ENCODE assay signal across 21 cellular contexts in the genomic region with DNA sequence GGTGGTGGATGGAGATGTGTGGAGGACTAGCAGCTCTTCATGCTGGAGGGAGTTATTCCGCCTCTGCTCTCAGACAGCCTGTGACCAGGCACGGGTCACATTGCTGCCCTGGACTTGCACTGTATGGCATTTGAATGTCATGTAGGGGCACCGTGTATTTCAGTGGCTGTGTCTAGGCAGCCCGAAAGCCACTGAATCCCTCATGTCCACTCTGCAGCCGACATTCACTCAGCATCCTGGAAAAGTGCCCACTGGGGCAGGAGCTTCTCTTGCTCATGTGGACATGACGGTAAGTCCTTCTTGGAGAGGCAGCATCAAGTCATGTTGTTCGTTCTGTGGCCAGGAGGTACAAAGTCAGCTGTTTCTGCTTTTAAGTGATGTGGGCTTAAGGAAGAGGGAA.
A peak's percentile ranks its signal among the peaks of the same experiment; 100 is the strongest.
DNase-seq lines count a peak whose midpoint lies in the region; ATAC-seq and TF ChIP-seq lines count a peak whose summit lies in the region.
"Had no signal": no experiment of that assay in that cellular context is flagged by ENCODE, and none has a peak within 500 bp of the region (broad histone marks: within the 10 kb centered on the region; RNA-seq: fewer than 3 reads in every experiment).

No MANE protein-coding gene starts in this region.

- H3K27me3 Mint-ChIP-seq in CD14-positive monocyte (ENCODE audit: low read depth in 3 of 3), result peaks cover 5 to 9% (median 6%) of the 10 kb centered on the region in 3 donors
- peaks cover 2% of the 10 kb centered on the region for H3K27me3 Mint-ChIP-seq in activated CD4-positive, alpha-beta T cell treated with anti-CD3 and anti-CD28 coated beads, Interleukin-2, amount 10 ng/mL, durations not matched to agents 24 days and 14 days
- H3K27me3 Mint-ChIP-seq: activated CD4-positive, alpha-beta T cell treated with anti-CD3 and anti-CD28 coated beads for 36 hours had no signal

- H3K4me1 ChIP-seq in sigmoid colon, result peaks cover 0 to 57% (median 46%) of the 10 kb centered on the region in 4 donors
- H3K4me1 ChIP-seq: breast epithelium had no signal

- 84 to 88% methylated on average over 7 of the region's 7 CpGs for WGBS in sigmoid colon, 2 donors

- ATAC-seq in left lobe of liver, result no peak
- no peak for ATAC-seq in stimulated activated effector memory CD8-positive, alpha-beta T cell treated with anti-CD3 and anti-CD28 coated beads, Interleukin-12 subunit alpha, Interleukin-12 subunit beta, amount 100 ng/mL, for 72 hours
- ATAC-seq: activated CD4-positive, alpha-beta T cell treated with anti-CD3 and anti-CD28 coated beads for 36 hours; activated naive CD4-positive, alpha-beta T cell treated with anti-CD3 and anti-CD28 coated beads, Interleukin-2, amount 50 U/mL, for 72 hours; lower lobe of right lung had no signal

- intact Hi-C loops in CD14-positive monocyte (cut with micrococcal nuclease) (loop anchor here (5.0 to 10.0 kb wide), 2 partner anchors 45 to 52 kb away; no protein-coding TSS in a partner anchor), sigmoid colon (cut with DNase I) (no loop called here)
- intact Hi-C loops in activated CD4-positive, alpha-beta T cell treated with anti-CD3 and anti-CD28 coated beads, Interleukin-2, amount 10 ng/mL, durations not matched to agents 24 days and 14 days (cut with micrococcal nuclease), result no loop called here

- H3K36me3 ChIP-seq in sigmoid colon, result no peaks in the 10 kb centered on the region
- H3K36me3 ChIP-seq: breast epithelium, lower lobe of right lung had no signal

- H3K4me3 Mint-ChIP-seq in CD14-positive monocyte, result no peak overlapping the region
- H3K4me3 Mint-ChIP-seq in stimulated activated effector memory CD8-positive, alpha-beta T cell treated with anti-CD3 and anti-CD28 coated beads, Interleukin-12 subunit alpha, Interleukin-12 subunit beta, amount 100 ng/mL, for 72 hours, result no peak overlapping the region
- H3K4me3 Mint-ChIP-seq in activated CD4-positive, alpha-beta T cell treated with anti-CD3 and anti-CD28 coated beads, Interleukin-2, amount 10 ng/mL, durations not matched to agents 24 days and 14 days, result no peak overlapping the region
- H3K4me3 Mint-ChIP-seq: activated CD4-positive, alpha-beta T cell treated with anti-CD3 and anti-CD28 coated beads for 36 hours; neural crest cell had no signal

- no peak for TF ChIP-seq POLR2A in sigmoid colon (IDR thresholded peaks at IDR 0.05)

- no peaks in the 10 kb centered on the region for H3K9me3 ChIP-seq in sigmoid colon
- H3K9me3 ChIP-seq: breast epithelium, lower lobe of right lung had no signal

- DNase-seq in CD14-positive monocyte (ENCODE audit: low spot score) (no peak), RPMI7951 (ENCODE audit: low read depth) (peak; percentile 26), foreskin fibroblast (peak; percentile 48 to 76), sigmoid colon (peak; percentile 85), left lobe of liver (ENCODE audit: low spot score) (no peak), NCI-H524 (lab: John Stamatoyannopoulos, UW) (no peak)
- DNase-seq in stimulated activated effector memory CD8-positive, alpha-beta T cell treated with anti-CD3 and anti-CD28 coated beads, Interleukin-12 subunit alpha, Interleukin-12 subunit beta, amount 100 ng/mL, for 72 hours (ENCODE audit: low spot score in 2 of 2), result no peak
- DNase-seq in activated CD4-positive, alpha-beta T cell treated with anti-CD3 and anti-CD28 coated beads, Interleukin-2, amount 10 ng/mL, durations not matched to agents 24 days and 14 days, result no peak
- DNase-seq: activated CD4-positive, alpha-beta T cell treated with anti-CD3 and anti-CD28 coated beads for 36 hours; activated CD8-positive, alpha-beta memory T cell treated with anti-CD3 and anti-CD28 coated beads, Interleukin-2, amount 50 U/mL, for 48 hours; effector memory CD4-positive, alpha-beta T cell; lower lobe of right lung; NCI-H2029; NCI-H526; PC-3; retina; stimulated activated CD4-positive, alpha-beta T cell treated with anti-CD3 and anti-CD28 coated beads, Interleukin-2, amount 100 ng/mL, for 24 hours; T1000 had no signal

- H3K27ac ChIP-seq in sigmoid colon, result peak overlapping the region in 1 of 4 donors; percentile 27
- H3K27ac ChIP-seq: breast epithelium had no signal

- H3K9me3 Mint-ChIP-seq in CD14-positive monocyte, result no peaks in the 10 kb centered on the region
- H3K9me3 Mint-ChIP-seq in stimulated activated effector memory CD8-positive, alpha-beta T cell treated with anti-CD3 and anti-CD28 coated beads, Interleukin-12 subunit alpha, Interleukin-12 subunit beta, amount 100 ng/mL, for 72 hours, result no peaks in the 10 kb centered on the region
- H3K9me3 Mint-ChIP-seq in activated CD4-positive, alpha-beta T cell treated with anti-CD3 and anti-CD28 coated beads, Interleukin-2, amount 10 ng/mL, durations not matched to agents 24 days and 14 days, result no peaks in the 10 kb centered on the region
- H3K9me3 Mint-ChIP-seq: activated naive CD4-positive, alpha-beta T cell treated with anti-CD3 and anti-CD28 coated beads, Interleukin-2, amount 50 U/mL, for 72 hours; neural crest cell had no signal

- TF ChIP-seq CTCF in CD14-positive monocyte (IDR thresholded peaks at IDR 0.05), result no peak
- TF ChIP-seq CTCF in foreskin fibroblast (IDR thresholded peaks at IDR 0.05; ENCODE audit: low read depth, low read length), result no peak
- no peak for TF ChIP-seq CTCF in sigmoid colon (IDR thresholded peaks at IDR 0.05)

- peaks cover 49% of the 10 kb centered on the region for H3K4me1 Mint-ChIP-seq in CD14-positive monocyte
- H3K4me1 Mint-ChIP-seq in stimulated activated effector memory CD8-positive, alpha-beta T cell treated with anti-CD3 and anti-CD28 coated beads, Interleukin-12 subunit alpha, Interleukin-12 subunit beta, amount 100 ng/mL, for 72 hours, result no peaks in the 10 kb centered on the region
- H3K4me1 Mint-ChIP-seq in activated CD4-positive, alpha-beta T cell treated with anti-CD3 and anti-CD28 coated beads, Interleukin-2, amount 10 ng/mL, durations not matched to agents 24 days and 14 days, result peaks cover 6% of the 10 kb centered on the region
- H3K4me1 Mint-ChIP-seq: activated CD4-positive, alpha-beta T cell treated with anti-CD3 and anti-CD28 coated beads for 36 hours; neural crest cell had no signal

- H3K36me3 Mint-ChIP-seq in CD14-positive monocyte, result peaks cover 7 to 11% of the 10 kb centered on the region in 2 donors
- no peaks in the 10 kb centered on the region for H3K36me3 Mint-ChIP-seq in stimulated activated effector memory CD8-positive, alpha-beta T cell treated with anti-CD3 and anti-CD28 coated beads, Interleukin-12 subunit alpha, Interleukin-12 subunit beta, amount 100 ng/mL, for 72 hours
- no peaks in the 10 kb centered on the region for H3K36me3 Mint-ChIP-seq in activated CD4-positive, alpha-beta T cell treated with anti-CD3 and anti-CD28 coated beads, Interleukin-2, amount 10 ng/mL, durations not matched to agents 24 days and 14 days (ENCODE audit: low read depth)
- H3K36me3 Mint-ChIP-seq: activated naive CD4-positive, alpha-beta T cell treated with anti-CD3 and anti-CD28 coated beads, Interleukin-2, amount 50 U/mL, for 72 hours had no signal

- no peaks in the 10 kb centered on the region for H3K27me3 ChIP-seq in sigmoid colon
- H3K27me3 ChIP-seq: breast epithelium had no signal

- H3K27ac Mint-ChIP-seq in CD14-positive monocyte, result peak overlapping the region in 6 of 7 donors; percentile 73 to 95 (median 90)
- H3K27ac Mint-ChIP-seq in stimulated activated effector memory CD8-positive, alpha-beta T cell treated with anti-CD3 and anti-CD28 coated beads, Interleukin-12 subunit alpha, Interleukin-12 subunit beta, amount 100 ng/mL, for 72 hours, result no peak overlapping the region
- H3K27ac Mint-ChIP-seq in activated CD4-positive, alpha-beta T cell treated with anti-CD3 and anti-CD28 coated beads, Interleukin-2, amount 10 ng/mL, durations not matched to agents 24 days and 14 days, result no peak overlapping the region
- H3K27ac Mint-ChIP-seq: activated CD4-positive, alpha-beta T cell treated with anti-CD3 and anti-CD28 coated beads for 36 hours; activated naive CD4-positive, alpha-beta T cell treated with anti-CD3 and anti-CD28 coated beads, Interleukin-2, amount 50 U/mL, for 72 hours had no signal

- no peak overlapping the region for H3K4me3 ChIP-seq in foreskin fibroblast (ENCODE audit: low read depth in 1 of 2, low read length in 2 of 2)
- no peak overlapping the region for H3K4me3 ChIP-seq in sigmoid colon
- H3K4me3 ChIP-seq: breast epithelium, lower lobe of right lung had no signal

- no peak for TF ChIP-seq EP300 in sigmoid colon (IDR thresholded peaks at IDR 0.05)

Comparison
In these comparisons a context has a peak if more than half of its experiments do, and no peak if none do; other contexts are left out.
1. DNase-seq: peak in RPMI7951 (single experiment), foreskin fibroblast (2 of 2) and sigmoid colon (single experiment); none in CD14-positive monocyte (single experiment), left lobe of liver (single experiment), stimulated activated effector memory CD8-positive, alpha-beta T cell treated with anti-CD3 and anti-CD28 coated beads, Interleukin-12 subunit alpha, Interleukin-12 subunit beta, amount 100 ng/mL, for 72 hours (0 of 2), NCI-H524 (0 of 2) and activated CD4-positive, alpha-beta T cell treated with anti-CD3 and anti-CD28 coated beads, Interleukin-2, amount 10 ng/mL, durations not matched to agents 24 days and 14 days (single experiment).
2. H3K27ac Mint-ChIP-seq: peak in CD14-positive monocyte (6 of 7); none in stimulated activated effector memory CD8-positive, alpha-beta T cell treated with anti-CD3 and anti-CD28 coated beads, Interleukin-12 subunit alpha, Interleukin-12 subunit beta, amount 100 ng/mL, for 72 hours (single experiment) and activated CD4-positive, alpha-beta T cell treated with anti-CD3 and anti-CD28 coated beads, Interleukin-2, amount 10 ng/mL, durations not matched to agents 24 days and 14 days (single experiment).
3. intact Hi-C loops: an anchor here in CD14-positive monocyte (5.0 to 10.0 kb wide); none called in sigmoid colon and activated CD4-positive, alpha-beta T cell treated with anti-CD3 and anti-CD28 coated beads, Interleukin-2, amount 10 ng/mL, durations not matched to agents 24 days and 14 days.